Comparison of ENCODE assay signal across 12 cellular contexts in genomic region chr2:39625927-39626270, GRCh38. TPM values are rescaled to one million over a fixed set of nuclear protein-coding genes. Genes with fewer than 3 reads are reported as not detected.
"Had no signal": no experiment of that assay in that cellular context is flagged by ENCODE, and none has a peak within 500 bp of the region (broad histone marks: within the 10 kb centered on the region; RNA-seq: fewer than 3 reads in every experiment).

No MANE protein-coding gene starts in this region.

- H3K27ac ChIP-seq: ascending aorta, cardiac muscle cell, foreskin keratinocyte, tibial artery, vagina had no signal

- H3K27me3 ChIP-seq: ascending aorta, cardiac muscle cell, foreskin keratinocyte, tibial artery, vagina had no signal

- ATAC-seq: activated T-cell treated with anti-CD3 and anti-CD28 coated beads, Interleukin-2, amount 50 U/mL, for 72 hours; foreskin keratinocyte; left lobe of liver had no signal

- H3K4me3 ChIP-seq: ascending aorta, cardiac muscle cell, tibial artery, vagina had no signal

- DNase-seq: activated CD4-positive, alpha-beta memory T cell treated with anti-CD3 and anti-CD28 coated beads, Interleukin-2, amount 10 ng/mL, durations not matched to agents 7 days and 5 days; activated CD4-positive, alpha-beta T cell treated with anti-CD3 and anti-CD28 coated beads for 1 hour; activated CD8-positive, alpha-beta memory T cell treated with anti-CD3 and anti-CD28 coated beads, Interleukin-2, amount 50 U/mL, for 4 hours; activated T-cell treated with anti-CD3 and anti-CD28 coated beads, Interleukin-2, amount 50 U/mL, for 72 hours; retina; tibial artery had no signal

- H3K4me1 ChIP-seq: vagina had no signal

- H3K9me3 ChIP-seq: ascending aorta, tibial artery, vagina had no signal

- H3K36me3 ChIP-seq: ascending aorta, cardiac muscle cell, tibial artery, vagina had no signal

- FAIRE-seq: islet of Langerhans had no signal

RNA-seq across cellular contexts. Expression of gene TMEM178A, which starts 39.8 kb away (rescaled TPM):
- total RNA-seq: foreskin keratinocyte had no signal
